ENCODE assay signal across 31 cellular contexts in the genomic region with DNA sequence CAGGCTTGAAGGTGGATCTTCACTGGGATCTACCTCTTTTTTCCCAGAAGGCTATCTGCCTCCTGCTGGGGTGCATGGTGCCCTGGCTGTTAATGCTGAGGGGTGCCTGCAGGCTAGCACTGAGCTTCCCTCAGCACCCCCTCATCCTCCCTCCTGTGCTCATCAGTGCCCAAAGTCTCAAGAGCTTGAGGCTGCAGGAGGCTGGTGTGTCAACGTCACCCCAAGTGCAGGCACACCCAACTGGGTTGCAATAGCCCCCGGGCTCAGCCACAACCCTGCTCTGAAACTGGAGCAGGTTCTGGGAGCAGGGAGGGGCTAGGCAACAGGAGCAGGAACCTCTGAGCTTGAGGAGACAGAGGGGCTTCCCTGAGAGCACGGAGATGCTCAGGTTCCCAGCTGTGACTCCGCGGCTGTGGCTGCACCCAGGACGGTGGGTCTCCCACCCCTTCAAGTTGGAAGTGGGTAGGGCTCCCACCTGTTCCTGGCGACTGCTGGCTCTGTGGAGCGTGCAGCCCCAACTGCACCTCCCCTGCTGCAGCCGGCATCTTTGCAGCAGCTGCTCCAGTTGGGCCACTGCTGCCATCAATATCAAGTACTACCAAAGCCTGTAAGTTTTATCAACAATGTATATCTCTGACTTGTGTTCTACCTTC.
"Had no signal": no experiment of that assay in that cellular context is flagged by ENCODE, and none has a peak within 500 bp of the region (broad histone marks: within the 10 kb centered on the region; RNA-seq: fewer than 3 reads in every experiment).

No MANE protein-coding gene starts in this region.

- H3K27ac Mint-ChIP-seq: activated CD4-positive, alpha-beta T cell treated with anti-CD3 and anti-CD28 coated beads for 36 hours; activated CD4-positive, alpha-beta T cell treated with anti-CD3 and anti-CD28 coated beads, Interleukin-2, amount 10 ng/mL, durations not matched to agents 7 days and 5 days; activated CD8-positive, alpha-beta T cell treated with anti-CD3 and anti-CD28 coated beads, Interleukin-2, amount 10 ng/mL, durations not matched to agents 7 days and 5 days; activated naive CD4-positive, alpha-beta T cell treated with anti-CD3 and anti-CD28 coated beads, Interleukin-2, amount 50 U/mL, for 24 hours; activated naive CD8-positive, alpha-beta T cell treated with anti-CD3 and anti-CD28 coated beads, Interleukin-2, amount 10 ng/mL, durations not matched to agents 7 days and 5 days; activated T-cell treated with anti-CD3 and anti-CD28 coated beads, Interleukin-2, amount 50 U/mL, for 24 hours; activated T-helper 2 cell treated with anti-CD3 and anti-CD28 coated beads, Interferon-gamma antibody, Interleukin-2, Interleukin-4, amounts not matched to agents 10 μg/mL and 5 μg/mL and 100 μg/mL, durations not matched to agents 14 hours and 24 hours and 36 hours; T-helper 1 cell treated with Interleukin-12 subunit alpha and Interleukin-12 subunit beta and Interleukin-4 antibody, amounts not matched to agents 30 μg/mL and 1 μg/mL, for 36 hours; T-helper 2 cell treated with Interferon-gamma antibody and Interleukin-4, amounts not matched to agents 5 μg/mL and 100 μg/mL, for 36 hours; WTC11 had no signal

- H3K4me3 Mint-ChIP-seq: activated CD4-positive, alpha-beta T cell treated with anti-CD3 and anti-CD28 coated beads for 36 hours; activated CD4-positive, alpha-beta T cell treated with anti-CD3 and anti-CD28 coated beads, Interleukin-2, amount 10 ng/mL, durations not matched to agents 7 days and 5 days; activated CD8-positive, alpha-beta T cell treated with anti-CD3 and anti-CD28 coated beads, Interleukin-2, amount 10 ng/mL, durations not matched to agents 7 days and 5 days; activated naive CD4-positive, alpha-beta T cell treated with anti-CD3 and anti-CD28 coated beads, Interleukin-2, amount 50 U/mL, for 24 hours; activated naive CD8-positive, alpha-beta T cell treated with anti-CD3 and anti-CD28 coated beads, Interleukin-2, amount 10 ng/mL, durations not matched to agents 7 days and 5 days; activated T-cell treated with anti-CD3 and anti-CD28 coated beads, Interleukin-2, amount 50 U/mL, for 24 hours; T-helper 1 cell treated with Interleukin-12 subunit alpha and Interleukin-12 subunit beta and Interleukin-4 antibody, amounts not matched to agents 30 μg/mL and 1 μg/mL, for 36 hours; T-helper 2 cell treated with Interferon-gamma antibody and Interleukin-4, amounts not matched to agents 5 μg/mL and 100 μg/mL, for 36 hours; WTC11 had no signal

- H3K9me3 Mint-ChIP-seq: activated naive CD8-positive, alpha-beta T cell treated with anti-CD3 and anti-CD28 coated beads, Interleukin-2, amount 10 ng/mL, durations not matched to agents 7 days and 5 days; T-helper 1 cell treated with Interleukin-12 subunit alpha and Interleukin-12 subunit beta and Interleukin-4 antibody, amounts not matched to agents 30 μg/mL and 1 μg/mL, for 36 hours had no signal

- H3K4me1 Mint-ChIP-seq: activated CD4-positive, alpha-beta T cell treated with anti-CD3 and anti-CD28 coated beads for 36 hours; activated CD4-positive, alpha-beta T cell treated with anti-CD3 and anti-CD28 coated beads, Interleukin-2, amount 10 ng/mL, durations not matched to agents 7 days and 5 days; activated naive CD4-positive, alpha-beta T cell treated with anti-CD3 and anti-CD28 coated beads, Interleukin-2, amount 50 U/mL, for 24 hours; activated naive CD8-positive, alpha-beta T cell treated with anti-CD3 and anti-CD28 coated beads, Interleukin-2, amount 10 ng/mL, durations not matched to agents 7 days and 5 days had no signal

- DNase-seq: activated CD4-positive, alpha-beta T cell treated with anti-CD3 and anti-CD28 coated beads for 36 hours; activated CD4-positive, alpha-beta T cell treated with anti-CD3 and anti-CD28 coated beads, Interleukin-2, amount 10 ng/mL, durations not matched to agents 7 days and 5 days; activated CD4-positive, alpha-beta T cell treated with anti-CD3 and anti-CD28 coated beads, Interleukin-2, amount 50 U/mL, for 48 hours; activated CD8-positive, alpha-beta T cell treated with anti-CD3 and anti-CD28 coated beads, Interleukin-2, amount 10 ng/mL, durations not matched to agents 7 days and 5 days; activated gamma-delta T cell; activated naive CD4-positive, alpha-beta T cell treated with Interleukin-2 at 50 U/mL for 16 hours; activated naive CD8-positive, alpha-beta T cell treated with anti-CD3 and anti-CD28 coated beads, Interleukin-2, amount 10 ng/mL, durations not matched to agents 7 days and 5 days; activated T-cell treated with anti-CD3 and anti-CD28 coated beads, Interleukin-2, amount 50 U/mL, for 24 hours; amygdala; body of pancreas; NCI-H1048; NCI-H1105 treated with DMSO at 0.1 percent for 48 hours; NCI-H1436; NCI-H1694; NCI-H1930; NCI-H2081 treated with DMSO at 0.1 percent for 48 hours; NCI-H226; NCI-H446 treated with DMSO at 0.1 percent for 48 hours; NCI-H69; PC-3; Peyer's patch; RPMI8226; SHP77 treated with DMSO at 0.1 percent for 48 hours; SK-N-SH had no signal

- H3K36me3 Mint-ChIP-seq: activated naive CD4-positive, alpha-beta T cell treated with anti-CD3 and anti-CD28 coated beads, Interleukin-2, amount 50 U/mL, for 24 hours; activated naive CD8-positive, alpha-beta T cell treated with anti-CD3 and anti-CD28 coated beads, Interleukin-2, amount 10 ng/mL, durations not matched to agents 7 days and 5 days had no signal

- H3K27me3 Mint-ChIP-seq: activated CD4-positive, alpha-beta T cell treated with anti-CD3 and anti-CD28 coated beads for 36 hours; activated CD4-positive, alpha-beta T cell treated with anti-CD3 and anti-CD28 coated beads, Interleukin-2, amount 10 ng/mL, durations not matched to agents 7 days and 5 days; activated naive CD4-positive, alpha-beta T cell treated with anti-CD3 and anti-CD28 coated beads, Interleukin-2, amount 50 U/mL, for 24 hours; activated naive CD8-positive, alpha-beta T cell treated with anti-CD3 and anti-CD28 coated beads, Interleukin-2, amount 10 ng/mL, durations not matched to agents 7 days and 5 days; activated T-cell treated with anti-CD3 and anti-CD28 coated beads, Interleukin-2, amount 50 U/mL, for 24 hours had no signal

- ATAC-seq: activated CD4-positive, alpha-beta T cell treated with anti-CD3 and anti-CD28 coated beads for 36 hours; activated CD4-positive, CD25-positive, alpha-beta regulatory T cell treated with anti-CD3 and anti-CD28 coated beads, Interleukin-2, amount 50 U/mL, for 24 hours; activated CD8-positive, alpha-beta T cell treated with anti-CD3 and anti-CD28 coated beads, Interleukin-2, amount 10 ng/mL, durations not matched to agents 7 days and 5 days; body of pancreas; K562; PC-3; WTC11 had no signal
